In the genomic region with DNA sequence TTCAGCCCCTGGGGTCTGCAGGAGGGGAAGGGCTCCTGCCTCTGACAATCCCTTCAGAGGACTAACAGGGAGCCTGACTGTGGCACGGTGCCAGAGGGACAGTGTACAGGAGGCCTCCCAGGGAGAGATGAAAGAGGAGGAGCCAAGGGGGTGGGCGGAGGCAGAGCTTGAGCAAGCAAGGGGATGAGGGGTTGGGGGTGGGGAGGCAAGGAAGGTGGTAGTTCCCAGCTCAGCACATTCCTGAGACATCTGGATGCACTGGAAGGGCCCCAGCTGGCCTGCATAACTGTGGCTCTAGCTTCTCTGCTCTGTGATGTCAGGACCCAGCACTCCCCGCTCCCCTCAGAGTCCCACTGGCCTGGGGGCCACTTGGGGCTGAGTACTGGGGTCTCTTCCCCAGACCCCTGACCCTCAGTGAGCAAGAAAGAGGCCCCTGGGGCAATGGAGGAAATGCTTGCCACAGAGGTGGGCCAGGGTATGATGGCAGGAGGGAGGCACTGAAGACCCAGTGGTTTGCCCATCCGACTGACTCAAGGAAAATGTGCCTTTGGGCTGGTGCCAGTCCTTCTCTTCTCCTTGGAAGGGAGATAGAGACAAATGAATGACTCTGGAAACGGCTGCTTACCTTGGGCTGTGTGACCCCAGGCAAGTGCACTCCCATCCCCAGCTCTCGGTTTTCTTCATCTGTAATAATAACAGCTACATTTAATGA, we compare ENCODE assay signal across 9 cellular contexts. TPM values are rescaled to one million over a fixed set of nuclear protein-coding genes. Genes with fewer than 3 reads are reported as not detected.
DNase-seq lines count a peak whose midpoint lies in the region; FAIRE-seq and TF ChIP-seq lines count a peak whose summit lies in the region.
"Had no signal": no experiment of that assay in that cellular context is flagged by ENCODE, and none has a peak within 500 bp of the region (broad histone marks: within the 10 kb centered on the region; RNA-seq: fewer than 3 reads in every experiment).

No MANE protein-coding gene starts in this region.

- H3K27me3 Mint-ChIP-seq in activated CD4-positive, alpha-beta T cell treated with anti-CD3 and anti-CD28 coated beads, Interleukin-2, amount 10 ng/mL, durations not matched to agents 7 days and 5 days, result peaks cover 11% of the 10 kb centered on the region

- no peak for TF ChIP-seq CTCF in AG09309 (IDR thresholded peaks at IDR 0.05; ENCODE audit: control insufficient read depth, insufficient read depth, low read depth, low read length, missing control alignments)

- no peak for TF ChIP-seq POLR2A in H54 (IDR thresholded peaks at IDR 0.05; ENCODE audit: low read depth, low read length)

- DNase-seq in AG09309 (ENCODE audit: low read depth), result peak; percentile 94
- peak; percentile 83 for DNase-seq in ecto neural progenitor cell (ENCODE audit: low spot score)
- peak; percentile 78 for DNase-seq in myocyte (ENCODE audit: low read depth)
- DNase-seq in activated CD4-positive, alpha-beta T cell treated with anti-CD3 and anti-CD28 coated beads, Interleukin-2, amount 10 ng/mL, durations not matched to agents 7 days and 5 days, result no peak
- no peak for DNase-seq in hippocampal formation (lab: John Stamatoyannopoulos, UW)
- DNase-seq in NK-92 (lab: John Stamatoyannopoulos, UW; ENCODE audit: unreplicated experiment), result no peak
- no peak for DNase-seq in H54 (ENCODE audit: insufficient read length, low spot score)
- DNase-seq: dorsolateral prefrontal cortex had no signal

- CTCF ChIA-PET in activated CD4-positive, alpha-beta T cell treated with anti-CD3 and anti-CD28 coated beads, Interleukin-2, amount 10 ng/mL, durations not matched to agents 7 days and 5 days (lab: Charles Lee), result interaction anchor here (0.6 to 1.6 kb wide), 3 partner anchors 51 to 936 kb away, joined by 3 to 7 read pairs (median 5); no protein-coding TSS in a partner anchor

- no peak overlapping the region for H3K27ac Mint-ChIP-seq in activated CD4-positive, alpha-beta T cell treated with anti-CD3 and anti-CD28 coated beads, Interleukin-2, amount 10 ng/mL, durations not matched to agents 7 days and 5 days

- H3K4me3 Mint-ChIP-seq in activated CD4-positive, alpha-beta T cell treated with anti-CD3 and anti-CD28 coated beads, Interleukin-2, amount 10 ng/mL, durations not matched to agents 7 days and 5 days, result no peak overlapping the region

- H3K4me3 ChIP-seq in AG09309 (ENCODE audit: control insufficient read depth, low read depth, low read length), result no peak overlapping the region
- H3K4me3 ChIP-seq: dorsolateral prefrontal cortex had no signal

- no peak for FAIRE-seq in H54 (lab: Jason Lieb, UNC)

- no peak for TF ChIP-seq RAD21 in Ishikawa (IDR thresholded peaks at IDR 0.05; ENCODE audit: low read depth)

- H3K36me3 Mint-ChIP-seq in activated CD4-positive, alpha-beta T cell treated with anti-CD3 and anti-CD28 coated beads, Interleukin-2, amount 10 ng/mL, durations not matched to agents 7 days and 5 days (ENCODE audit: low read depth), result no peaks in the 10 kb centered on the region

- H3K4me1 Mint-ChIP-seq in activated CD4-positive, alpha-beta T cell treated with anti-CD3 and anti-CD28 coated beads, Interleukin-2, amount 10 ng/mL, durations not matched to agents 7 days and 5 days, result peaks cover 4% of the 10 kb centered on the region

- POLR2A ChIA-PET in activated CD4-positive, alpha-beta T cell treated with anti-CD3 and anti-CD28 coated beads, Interleukin-2, amount 10 ng/mL, durations not matched to agents 7 days and 5 days (lab: Charles Lee), result no interaction called here

- no peaks in the 10 kb centered on the region for H3K9me3 Mint-ChIP-seq in activated CD4-positive, alpha-beta T cell treated with anti-CD3 and anti-CD28 coated beads, Interleukin-2, amount 10 ng/mL, durations not matched to agents 7 days and 5 days

- no peak for TF ChIP-seq EP300 in Ishikawa (IDR thresholded peaks at IDR 0.05; ENCODE audit: borderline replicate concordance)

TF ChIP-seq in Ishikawa, 13 proteins besides CTCF, POLR2A, EP300 and RAD21:
- TF ChIP-seq NFIC (IDR thresholded peaks at IDR 0.05), result 0 out of 2 replicates have a peak, but pooled peaks have one; percentile 46
- TF ChIP-seq EGR1 (IDR thresholded peaks at IDR 0.05), result no peak

RNA-seq across cellular contexts. Expression of gene CREB3L1, which starts 13.3 kb away (rescaled TPM):
- 19.7 and 23.6 TPM in 2 replicates for total RNA-seq in myocyte
- 123 TPM for polyA plus RNA-seq in myocyte (2012)
- not detected for total RNA-seq in activated CD4-positive, alpha-beta T cell treated with anti-CD3 and anti-CD28 coated beads, Interleukin-2, amount 10 ng/mL, durations not matched to agents 7 days and 5 days

RNA-seq across cellular contexts. Expression of gene DGKZ, which starts 56.5 kb away (rescaled TPM):
- total RNA-seq in myocyte, result 103 and 129 TPM in 2 replicates
- 53.9 TPM for polyA plus RNA-seq in myocyte (2012)
- total RNA-seq in activated CD4-positive, alpha-beta T cell treated with anti-CD3 and anti-CD28 coated beads, Interleukin-2, amount 10 ng/mL, durations not matched to agents 7 days and 5 days, result 100 to 1,000 TPM; 178 to 187 TPM

Comparison
In these comparisons a context has a peak if more than half of its experiments do, and no peak if none do; other contexts are left out.
1. DNase-seq: peak in AG09309 (single experiment), ecto neural progenitor cell (single experiment) and myocyte (single experiment); none in activated CD4-positive, alpha-beta T cell treated with anti-CD3 and anti-CD28 coated beads, Interleukin-2, amount 10 ng/mL, durations not matched to agents 7 days and 5 days (single experiment), hippocampal formation (0 of 2), NK-92 (single experiment) and H54 (single experiment).
2. RNA of gene CREB3L1, which starts 13.3 kb away (total RNA-seq): 19.7 to 23.6 TPM in myocyte; not detected in activated CD4-positive, alpha-beta T cell treated with anti-CD3 and anti-CD28 coated beads, Interleukin-2, amount 10 ng/mL, durations not matched to agents 7 days and 5 days; every median in the first group is over 10 times any median in the second.